ENCODE assay signal across 1 cellular context in the genomic region with DNA sequence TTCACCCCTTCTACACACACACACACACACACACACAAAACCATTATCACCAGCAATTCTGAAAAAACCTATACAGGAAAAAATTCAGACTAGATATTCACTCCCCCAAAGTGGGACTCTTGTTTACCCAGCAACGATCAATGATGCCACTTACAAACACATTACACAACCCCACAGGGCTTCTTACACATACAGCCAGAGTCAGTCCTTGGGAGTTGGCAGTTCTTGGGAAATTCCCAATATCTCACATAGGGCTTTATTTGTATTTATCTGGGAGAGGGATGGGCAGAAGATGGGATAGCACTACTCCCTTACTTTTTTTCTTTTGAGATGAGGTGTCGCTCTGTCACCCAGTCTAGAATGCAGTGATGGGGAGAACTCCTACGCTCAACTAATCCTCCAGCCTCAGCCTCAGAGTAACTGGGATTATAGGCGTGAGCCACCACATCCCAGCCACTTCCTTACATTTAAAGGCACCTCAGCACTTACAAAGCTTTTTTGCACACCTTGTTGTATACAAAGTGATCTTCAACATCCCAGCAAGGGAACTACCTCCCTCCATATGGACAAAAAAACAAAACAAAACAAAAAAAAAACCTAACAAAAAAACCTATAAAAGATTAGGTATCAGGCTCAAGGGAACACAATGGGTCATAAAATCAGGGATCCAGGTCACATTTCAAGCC.
TF ChIP-seq lines count a peak whose summit lies in the region.

No MANE protein-coding gene starts in this region.

TF ChIP-seq in liver, 16 proteins besides CTCF, POLR2A, EP300 and RAD21 (continued from another document):
- TF ChIP-seq, protein P1, sequence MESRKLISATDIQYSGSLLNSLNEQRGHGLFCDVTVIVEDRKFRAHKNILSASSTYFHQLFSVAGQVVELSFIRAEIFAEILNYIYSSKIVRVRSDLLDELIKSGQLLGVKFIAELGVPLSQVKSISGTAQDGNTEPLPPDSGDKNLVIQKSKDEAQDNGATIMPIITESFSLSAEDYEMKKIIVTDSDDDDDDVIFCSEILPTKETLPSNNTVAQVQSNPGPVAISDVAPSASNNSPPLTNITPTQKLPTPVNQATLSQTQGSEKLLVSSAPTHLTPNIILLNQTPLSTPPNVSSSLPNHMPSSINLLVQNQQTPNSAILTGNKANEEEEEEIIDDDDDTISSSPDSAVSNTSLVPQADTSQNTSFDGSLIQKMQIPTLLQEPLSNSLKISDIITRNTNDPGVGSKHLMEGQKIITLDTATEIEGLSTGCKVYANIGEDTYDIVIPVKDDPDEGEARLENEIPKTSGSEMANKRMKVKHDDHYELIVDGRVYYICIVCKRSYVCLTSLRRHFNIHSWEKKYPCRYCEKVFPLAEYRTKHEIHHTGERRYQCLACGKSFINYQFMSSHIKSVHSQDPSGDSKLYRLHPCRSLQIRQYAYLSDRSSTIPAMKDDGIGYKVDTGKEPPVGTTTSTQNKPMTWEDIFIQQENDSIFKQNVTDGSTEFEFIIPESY (IDR thresholded peaks at IDR 0.05): no peak
- TF ChIP-seq, protein P2, sequence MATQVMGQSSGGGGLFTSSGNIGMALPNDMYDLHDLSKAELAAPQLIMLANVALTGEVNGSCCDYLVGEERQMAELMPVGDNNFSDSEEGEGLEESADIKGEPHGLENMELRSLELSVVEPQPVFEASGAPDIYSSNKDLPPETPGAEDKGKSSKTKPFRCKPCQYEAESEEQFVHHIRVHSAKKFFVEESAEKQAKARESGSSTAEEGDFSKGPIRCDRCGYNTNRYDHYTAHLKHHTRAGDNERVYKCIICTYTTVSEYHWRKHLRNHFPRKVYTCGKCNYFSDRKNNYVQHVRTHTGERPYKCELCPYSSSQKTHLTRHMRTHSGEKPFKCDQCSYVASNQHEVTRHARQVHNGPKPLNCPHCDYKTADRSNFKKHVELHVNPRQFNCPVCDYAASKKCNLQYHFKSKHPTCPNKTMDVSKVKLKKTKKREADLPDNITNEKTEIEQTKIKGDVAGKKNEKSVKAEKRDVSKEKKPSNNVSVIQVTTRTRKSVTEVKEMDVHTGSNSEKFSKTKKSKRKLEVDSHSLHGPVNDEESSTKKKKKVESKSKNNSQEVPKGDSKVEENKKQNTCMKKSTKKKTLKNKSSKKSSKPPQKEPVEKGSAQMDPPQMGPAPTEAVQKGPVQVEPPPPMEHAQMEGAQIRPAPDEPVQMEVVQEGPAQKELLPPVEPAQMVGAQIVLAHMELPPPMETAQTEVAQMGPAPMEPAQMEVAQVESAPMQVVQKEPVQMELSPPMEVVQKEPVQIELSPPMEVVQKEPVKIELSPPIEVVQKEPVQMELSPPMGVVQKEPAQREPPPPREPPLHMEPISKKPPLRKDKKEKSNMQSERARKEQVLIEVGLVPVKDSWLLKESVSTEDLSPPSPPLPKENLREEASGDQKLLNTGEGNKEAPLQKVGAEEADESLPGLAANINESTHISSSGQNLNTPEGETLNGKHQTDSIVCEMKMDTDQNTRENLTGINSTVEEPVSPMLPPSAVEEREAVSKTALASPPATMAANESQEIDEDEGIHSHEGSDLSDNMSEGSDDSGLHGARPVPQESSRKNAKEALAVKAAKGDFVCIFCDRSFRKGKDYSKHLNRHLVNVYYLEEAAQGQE (IDR thresholded peaks at IDR 0.05): no peak
